20 cellular contexts compared by ENCODE assay signal in genomic region chr2:159894145-159894838, GRCh38. TPM values are rescaled to one million over a fixed set of nuclear protein-coding genes. Genes with fewer than 3 reads are reported as not detected.
DNase-seq lines count a peak whose midpoint lies in the region; ATAC-seq and TF ChIP-seq lines count a peak whose summit lies in the region.
"Had no signal": no experiment of that assay in that cellular context is flagged by ENCODE, and none has a peak within 500 bp of the region (broad histone marks: within the 10 kb centered on the region; RNA-seq: fewer than 3 reads in every experiment).

No MANE protein-coding gene starts in this region.

- intact Hi-C loops in activated CD4-positive, alpha-beta memory T cell treated with anti-CD3 and anti-CD28 coated beads for 36 hours (cut with micrococcal nuclease): loop anchor here (10.0 kb wide), 1 partner anchor 1271 kb away; the partner anchor contains the start of gene TANK
- intact Hi-C loops in activated B cell treated with CpG ODN at 0.5 μM for 24 hours (cut with micrococcal nuclease): no loop called here

- H3K4me1 Mint-ChIP-seq in activated CD4-positive, alpha-beta memory T cell treated with anti-CD3 and anti-CD28 coated beads for 36 hours (ENCODE audit: low read depth): peaks cover 91% of the 10 kb centered on the region
- peaks cover 35% of the 10 kb centered on the region for H3K4me1 Mint-ChIP-seq in activated CD4-positive, alpha-beta memory T cell treated with anti-CD3 and anti-CD28 coated beads, Interleukin-2, amount 10 ng/mL, durations not matched to agents 7 days and 5 days
- H3K4me1 Mint-ChIP-seq in activated B cell treated with CpG ODN at 0.5 μM for 24 hours: peaks cover 95% of the 10 kb centered on the region
- peaks cover 48 to 68% (median 60%) of the 10 kb centered on the region in 3 donors for H3K4me1 Mint-ChIP-seq in naive B cell

- ATAC-seq in activated B cell treated with CpG ODN at 0.5 μM for 24 hours (ENCODE audit: low read depth) (no peak), naive B cell (ENCODE audit: low read depth in 2 of 2) (no peak), GM19467 (IDR thresholded peaks at IDR 0.05; ENCODE audit: unreplicated experiment) (no peak)

- H3K27ac Mint-ChIP-seq in activated CD4-positive, alpha-beta memory T cell treated with anti-CD3 and anti-CD28 coated beads for 36 hours: peak overlapping the region; percentile 89
- H3K27ac Mint-ChIP-seq in activated CD4-positive, alpha-beta memory T cell treated with anti-CD3 and anti-CD28 coated beads, Interleukin-2, amount 10 ng/mL, durations not matched to agents 7 days and 5 days: no peak overlapping the region
- H3K27ac Mint-ChIP-seq in activated B cell treated with CpG ODN at 0.5 μM for 24 hours (peak overlapping the region; percentile 76), naive B cell (peak overlapping the region in 5 of 6 donors; percentile 56 to 93 (median 74))
- H3K27ac Mint-ChIP-seq: T-helper 1 cell treated with Interleukin-12 subunit alpha and Interleukin-12 subunit beta and Interleukin-4 antibody, amounts not matched to agents 30 μg/mL and 1 μg/mL, for 36 hours had no signal

- H3K27me3 Mint-ChIP-seq in activated CD4-positive, alpha-beta memory T cell treated with anti-CD3 and anti-CD28 coated beads for 36 hours: no peaks in the 10 kb centered on the region
- H3K27me3 Mint-ChIP-seq in activated CD4-positive, alpha-beta memory T cell treated with anti-CD3 and anti-CD28 coated beads, Interleukin-2, amount 10 ng/mL, durations not matched to agents 7 days and 5 days: no peaks in the 10 kb centered on the region
- no peaks in the 10 kb centered on the region for H3K27me3 Mint-ChIP-seq in activated B cell treated with CpG ODN at 0.5 μM for 24 hours
- H3K27me3 Mint-ChIP-seq in naive B cell: no peaks in the 10 kb centered on the region

- H3K4me3 ChIP-seq in GM12865 (ENCODE audit: low read depth, low read length): peak overlapping the region; percentile 30; the same call in 1 of the 2 replicates
- H3K4me3 ChIP-seq: colonic mucosa, esophagus muscularis mucosa, prostate gland had no signal

- H3K36me3 Mint-ChIP-seq in activated CD4-positive, alpha-beta memory T cell treated with anti-CD3 and anti-CD28 coated beads for 36 hours: peaks cover 69% of the 10 kb centered on the region
- H3K36me3 Mint-ChIP-seq in activated CD4-positive, alpha-beta memory T cell treated with anti-CD3 and anti-CD28 coated beads, Interleukin-2, amount 10 ng/mL, durations not matched to agents 7 days and 5 days (ENCODE audit: low read depth): peaks cover 37% of the 10 kb centered on the region
- H3K36me3 Mint-ChIP-seq in activated B cell treated with CpG ODN at 0.5 μM for 24 hours (ENCODE audit: low read depth) (peaks cover 76% of the 10 kb centered on the region), naive B cell (peaks cover 18 to 22% of the 10 kb centered on the region in 2 donors)

- TF ChIP-seq CTCF in GM12865 (IDR thresholded peaks at IDR 0.05; ENCODE audit: insufficient read depth, low read depth, low read length, missing control alignments) (no peak), activated B cell treated with CpG ODN at 0.5 μM for 24 hours (IDR thresholded peaks at IDR 0.05) (no peak)

- POLR2A ChIA-PET in activated CD4-positive, alpha-beta memory T cell treated with anti-CD3 and anti-CD28 coated beads for 36 hours (lab: Charles Lee): interaction anchor here (2.1 to 4.2 kb wide), 4 partner anchors 11 to 27 kb away, joined by 9 to 37 read pairs (median 18); partner anchors contain the start of gene LY75
- POLR2A ChIA-PET in activated CD4-positive, alpha-beta memory T cell treated with anti-CD3 and anti-CD28 coated beads, Interleukin-2, amount 10 ng/mL, durations not matched to agents 7 days and 5 days (lab: Charles Lee): interaction anchor here (1.0 to 2.2 kb wide), 2 partner anchors 10 to 182 kb away, joined by 5 to 10 read pairs; partner anchors contain the start of genes LY75 and MARCHF7
- POLR2A ChIA-PET in activated B cell treated with CpG ODN at 0.5 μM for 24 hours (lab: Charles Lee): interaction anchor here (0.7 to 3.7 kb wide), 5 partner anchors 8 to 18 kb away, joined by 3 to 40 read pairs (median 5); partner anchors contain the start of gene LY75

- CTCF ChIA-PET in activated CD4-positive, alpha-beta memory T cell treated with anti-CD3 and anti-CD28 coated beads for 36 hours (lab: Charles Lee): interaction anchor here (0.9 to 3.1 kb wide), 4 partner anchors 8 to 27 kb away, joined by 4 to 15 read pairs (median 8); no protein-coding TSS in a partner anchor
- CTCF ChIA-PET in activated CD4-positive, alpha-beta memory T cell treated with anti-CD3 and anti-CD28 coated beads, Interleukin-2, amount 10 ng/mL, durations not matched to agents 7 days and 5 days (lab: Charles Lee): interaction anchor here (1.6 kb wide), 1 partner anchor 15 kb away, joined by 4 read pairs; no protein-coding TSS in a partner anchor
- CTCF ChIA-PET in activated B cell treated with CpG ODN at 0.5 μM for 24 hours (lab: Charles Lee): interaction anchor here (0.6 kb wide), 1 partner anchor 60 kb away, joined by 3 read pairs; no protein-coding TSS in a partner anchor

- H3K4me3 Mint-ChIP-seq in activated CD4-positive, alpha-beta memory T cell treated with anti-CD3 and anti-CD28 coated beads for 36 hours: no peak overlapping the region
- H3K4me3 Mint-ChIP-seq in activated CD4-positive, alpha-beta memory T cell treated with anti-CD3 and anti-CD28 coated beads, Interleukin-2, amount 10 ng/mL, durations not matched to agents 7 days and 5 days: no peak overlapping the region
- H3K4me3 Mint-ChIP-seq in activated B cell treated with CpG ODN at 0.5 μM for 24 hours (no peak overlapping the region), naive B cell (no peak overlapping the region)
- H3K4me3 Mint-ChIP-seq: activated T-cell treated with anti-CD3 and anti-CD28 coated beads, Interleukin-2, amount 50 U/mL, for 4 hours; T-helper 1 cell treated with Interleukin-12 subunit alpha and Interleukin-12 subunit beta and Interleukin-4 antibody, amounts not matched to agents 30 μg/mL and 1 μg/mL, for 36 hours had no signal

- no peaks in the 10 kb centered on the region for H3K9me3 Mint-ChIP-seq in activated CD4-positive, alpha-beta memory T cell treated with anti-CD3 and anti-CD28 coated beads for 36 hours
- H3K9me3 Mint-ChIP-seq in activated CD4-positive, alpha-beta memory T cell treated with anti-CD3 and anti-CD28 coated beads, Interleukin-2, amount 10 ng/mL, durations not matched to agents 7 days and 5 days: no peaks in the 10 kb centered on the region
- H3K9me3 Mint-ChIP-seq in activated B cell treated with CpG ODN at 0.5 μM for 24 hours (no peaks in the 10 kb centered on the region), naive B cell (no peaks in the 10 kb centered on the region)
- H3K9me3 Mint-ChIP-seq: activated T-cell treated with anti-CD3 and anti-CD28 coated beads, Interleukin-2, amount 50 U/mL, for 4 hours; T-helper 1 cell treated with Interleukin-12 subunit alpha and Interleukin-12 subunit beta and Interleukin-4 antibody, amounts not matched to agents 30 μg/mL and 1 μg/mL, for 36 hours had no signal

- DNase-seq in activated CD4-positive, alpha-beta memory T cell treated with anti-CD3 and anti-CD28 coated beads for 36 hours: no peak
- DNase-seq in activated CD4-positive, alpha-beta memory T cell treated with anti-CD3 and anti-CD28 coated beads, Interleukin-2, amount 10 ng/mL, durations not matched to agents 7 days and 5 days: no peak
- DNase-seq in GM12865 (ENCODE audit: low read depth): no peak
- no peak for DNase-seq in activated B cell treated with CpG ODN at 0.5 μM for 24 hours
- no peak for DNase-seq in naive B cell
- no peak for DNase-seq in hippocampal formation (lab: John Stamatoyannopoulos, UW)
- DNase-seq in COLO668 (lab: John Stamatoyannopoulos, UW; ENCODE audit: unreplicated experiment): no peak
- DNase-seq: activated CD4-positive, alpha-beta T cell treated with anti-CD3 and anti-CD28 coated beads, Interleukin-2, amount 50 U/mL, for 48 hours; activated T-cell treated with anti-CD3 and anti-CD28 coated beads, Interleukin-2, amount 50 U/mL, for 4 hours; BE2C; brain microvascular endothelial cell; colonic mucosa; islet precursor cell; NCI-H446 treated with DMSO at 0.1 percent for 48 hours had no signal

RNA-seq across cellular contexts. Expression of gene LY75, which starts 10.3 kb away (rescaled TPM):
- 10 to 100 TPM; 65.0 to 66.5 TPM for total RNA-seq in activated CD4-positive, alpha-beta memory T cell treated with anti-CD3 and anti-CD28 coated beads for 36 hours
- 10 to 100 TPM; 22.7 to 23.5 TPM for total RNA-seq in activated CD4-positive, alpha-beta memory T cell treated with anti-CD3 and anti-CD28 coated beads, Interleukin-2, amount 10 ng/mL, durations not matched to agents 7 days and 5 days
- total RNA-seq in activated B cell treated with CpG ODN at 0.5 μM for 24 hours: 99.5 and 107 TPM in 2 replicates
- polyA plus RNA-seq in naive B cell (ENCODE audit: low read depth in 6 of 6): 10 to 100 TPM; 37.2 to 61.2 (median 50.4) TPM
- total RNA-seq: A172, SK-MEL-5 had no signal
